ENCODE assay signal across 1 cellular context in genomic region chr11:47443028-47443700, GRCh38.
TF ChIP-seq lines count a peak whose summit lies in the region.

No MANE protein-coding gene starts in this region.

TF ChIP-seq in HEK293, 187 proteins besides CTCF, POLR2A, EP300 and RAD21 (continued from another document):
- TF ChIP-seq ZNF19 (tag by site-specific recombination; IDR thresholded peaks at IDR 0.05; ENCODE audit: low read depth) (no peak), ZBTB26 (tag by site-specific recombination; optimal IDR thresholded peaks at IDR 0.05) (no peak), ZNF449 (tag by site-specific recombination; IDR thresholded peaks at IDR 0.05) (no peak), ZNF518A (tag by site-specific recombination; conservative IDR thresholded peaks at IDR 0.05; ENCODE audit: low read depth) (no peak), ZNF610 (tag by site-specific recombination; IDR thresholded peaks at IDR 0.05; ENCODE audit: borderline replicate concordance) (no peak)
